In genomic region chr4:140253556-140254027, GRCh38 we compare ENCODE assay signal across 8 cellular contexts.
DNase-seq lines count a peak whose midpoint lies in the region; ATAC-seq and TF ChIP-seq lines count a peak whose summit lies in the region.

No MANE protein-coding gene starts in this region.

- H3K56ac ChIP-seq in mesendoderm (ENCODE audit: low read length) = peak overlapping the region; percentile 42

- H3K27me3 Mint-ChIP-seq in activated CD8-positive, alpha-beta memory T cell treated with anti-CD3 and anti-CD28 coated beads, Interleukin-2, amount 10 ng/mL, durations not matched to agents 7 days and 5 days = peaks cover 25% of the 10 kb centered on the region
- peaks cover 13% of the 10 kb centered on the region for H3K27me3 Mint-ChIP-seq in activated naive CD8-positive, alpha-beta T cell treated with anti-CD3 and anti-CD28 coated beads for 36 hours

- no peaks in the 10 kb centered on the region for H3K36me3 ChIP-seq in mesendoderm (ENCODE audit: control insufficient read depth, insufficient read depth, low read length)
- no peaks in the 10 kb centered on the region for H3K36me3 ChIP-seq in testis (ENCODE audit: low read depth, missing control alignments)

- no peak for TF ChIP-seq CTCF in testis (IDR thresholded peaks at IDR 0.05)

- H2AK5ac ChIP-seq in mesendoderm (ENCODE audit: low read length) = no peak overlapping the region

- no peak for DNase-seq in activated CD8-positive, alpha-beta memory T cell treated with anti-CD3 and anti-CD28 coated beads, Interleukin-2, amount 10 ng/mL, durations not matched to agents 7 days and 5 days
- no peak for DNase-seq in activated CD8-positive, alpha-beta memory T cell treated with anti-CD3 and anti-CD28 coated beads, Interleukin-2, amount 50 U/mL, for 48 hours
- no peak for DNase-seq in activated naive CD8-positive, alpha-beta T cell treated with anti-CD3 and anti-CD28 coated beads for 36 hours
- no peak for DNase-seq in mesendoderm
- no peak for DNase-seq in testis

- CTCF ChIA-PET in activated CD8-positive, alpha-beta memory T cell treated with anti-CD3 and anti-CD28 coated beads, Interleukin-2, amount 10 ng/mL, durations not matched to agents 7 days and 5 days (lab: Charles Lee) = interaction anchor here (0.6 to 4.2 kb wide), 45 partner anchors 10 to 650 kb away, joined by 3 to 40 read pairs (median 4); no protein-coding TSS in a partner anchor

- H3K23ac ChIP-seq in mesendoderm (ENCODE audit: low read length) = no peak overlapping the region

- no peaks in the 10 kb centered on the region for H3K79me2 ChIP-seq in mesendoderm (ENCODE audit: control insufficient read depth, insufficient read depth, low read length)

- H3K27ac Mint-ChIP-seq in activated CD8-positive, alpha-beta memory T cell treated with anti-CD3 and anti-CD28 coated beads, Interleukin-2, amount 10 ng/mL, durations not matched to agents 7 days and 5 days = no peak overlapping the region
- no peak overlapping the region for H3K27ac Mint-ChIP-seq in activated naive CD8-positive, alpha-beta T cell treated with anti-CD3 and anti-CD28 coated beads for 36 hours

- no peak overlapping the region for H2BK15ac ChIP-seq in mesendoderm (replicated peaks; ENCODE audit: low read depth)

- H3K4me3 ChIP-seq in mesendoderm (ENCODE audit: low read length) = no peak overlapping the region
- H3K4me3 ChIP-seq in testis = peak overlapping the region in 1 of 2 donors; percentile 85

- no peak overlapping the region for H3K4ac ChIP-seq in mesendoderm (ENCODE audit: low read depth, low read length)

- peak overlapping the region; percentile 19 for H3K9ac ChIP-seq in mesendoderm (ENCODE audit: low read length)

- TF ChIP-seq POLR2A in testis (IDR thresholded peaks at IDR 0.05) = no peak

- H4K5ac ChIP-seq in mesendoderm (ENCODE audit: low read length) = no peak overlapping the region

- H3K9me3 ChIP-seq in testis = no peaks in the 10 kb centered on the region

- H4K8ac ChIP-seq in mesendoderm (ENCODE audit: low read depth, low read length) = no peak overlapping the region

- H2BK5ac ChIP-seq in mesendoderm (ENCODE audit: low read length) = no peak overlapping the region

- H3K4me1 Mint-ChIP-seq in activated CD8-positive, alpha-beta memory T cell treated with anti-CD3 and anti-CD28 coated beads, Interleukin-2, amount 10 ng/mL, durations not matched to agents 7 days and 5 days = peaks cover 23% of the 10 kb centered on the region
- peaks cover 20% of the 10 kb centered on the region for H3K4me1 Mint-ChIP-seq in activated naive CD8-positive, alpha-beta T cell treated with anti-CD3 and anti-CD28 coated beads for 36 hours

- ATAC-seq in activated CD8-positive, alpha-beta memory T cell treated with anti-CD3 and anti-CD28 coated beads, Interleukin-2, amount 10 ng/mL, durations not matched to agents 7 days and 5 days = no peak
- ATAC-seq in HG02885 (IDR thresholded peaks at IDR 0.05; ENCODE audit: poor library complexity, unreplicated experiment) (no peak), GM18498 (IDR thresholded peaks at IDR 0.05; ENCODE audit: unreplicated experiment) (no peak), HG03039 (IDR thresholded peaks at IDR 0.05; ENCODE audit: unreplicated experiment) (no peak)

- no CpG with 5 or more reads among the region's 8 CpGs for WGBS in mesendoderm (ENCODE audit: extremely low coverage, insufficient coverage, low lambda C conversion rate)
- 17 to 31% methylated on average over 8 of the region's 8 CpGs for WGBS in testis, 2 donors

- H3K4me2 ChIP-seq in mesendoderm (ENCODE audit: low read length) = no peak overlapping the region

- H3K79me1 ChIP-seq in mesendoderm (ENCODE audit: low read length) = no peaks in the 10 kb centered on the region

- peak overlapping the region; percentile 9 for H3K18ac ChIP-seq in mesendoderm (ENCODE audit: low read length)

- no peaks in the 10 kb centered on the region for H3K9me3 Mint-ChIP-seq in activated CD8-positive, alpha-beta memory T cell treated with anti-CD3 and anti-CD28 coated beads, Interleukin-2, amount 10 ng/mL, durations not matched to agents 7 days and 5 days (ENCODE audit: low read depth)
- H3K9me3 Mint-ChIP-seq in activated naive CD8-positive, alpha-beta T cell treated with anti-CD3 and anti-CD28 coated beads for 36 hours = no peaks in the 10 kb centered on the region

- no peak overlapping the region for H2BK120ac ChIP-seq in mesendoderm (ENCODE audit: low read depth, low read length)

- intact Hi-C loops in testis (cut with DNase I; ENCODE audit: low total_unique reads) = loop anchor here (5.0 kb wide), 2 partner anchors 101 to 521 kb away; partner anchors contain the start of gene MAML3

- H3K27me3 ChIP-seq in mesendoderm (ENCODE audit: insufficient read depth, low read length, poor library complexity) (no peaks in the 10 kb centered on the region), testis (no peaks in the 10 kb centered on the region)

- no peaks in the 10 kb centered on the region for H3K36me3 Mint-ChIP-seq in activated CD8-positive, alpha-beta memory T cell treated with anti-CD3 and anti-CD28 coated beads, Interleukin-2, amount 10 ng/mL, durations not matched to agents 7 days and 5 days
- H3K36me3 Mint-ChIP-seq in activated naive CD8-positive, alpha-beta T cell treated with anti-CD3 and anti-CD28 coated beads for 36 hours = no peaks in the 10 kb centered on the region

- H3K4me1 ChIP-seq in mesendoderm (ENCODE audit: control insufficient read depth, low read depth, low read length) (peaks cover 18% of the 10 kb centered on the region), testis (peaks cover 18% of the 10 kb centered on the region)

- H3K27ac ChIP-seq in mesendoderm (ENCODE audit: low read depth, low read length) (no peak overlapping the region), testis (peak overlapping the region; percentile 91 to 92)

- H3K4me3 Mint-ChIP-seq in activated CD8-positive, alpha-beta memory T cell treated with anti-CD3 and anti-CD28 coated beads, Interleukin-2, amount 10 ng/mL, durations not matched to agents 7 days and 5 days = peak overlapping the region; percentile 43
- peak overlapping the region; percentile 47 for H3K4me3 Mint-ChIP-seq in activated naive CD8-positive, alpha-beta T cell treated with anti-CD3 and anti-CD28 coated beads for 36 hours
